7 cellular contexts compared by ENCODE assay signal in genomic region chr1:170531758-170532657, GRCh38. TPM values are rescaled to one million over a fixed set of nuclear protein-coding genes. Genes with fewer than 3 reads are reported as not detected.
DNase-seq lines count a peak whose midpoint lies in the region; ATAC-seq, FAIRE-seq and TF ChIP-seq lines count a peak whose summit lies in the region.

Gene GORAB (plus strand): TSS chr1:170532166. CDS start chr1:170532224, 58 bp downstream.

- H3K79me2 ChIP-seq in GM12878 (ENCODE audit: control insufficient read depth, insufficient read depth, low read length), result peaks cover 37% of the 10 kb centered on the region

- 2% methylated on average over 35 of the region's 36 CpGs for WGBS in GM12878 (ENCODE audit: insufficient coverage, insufficient replicate concordance, low lambda C conversion rate, missing lambda C conversion rate)

- no peak for TF ChIP-seq EP300 in GM12878 (IDR thresholded peaks at IDR 0.05; ENCODE audit: borderline replicate concordance in 1 of 2, control insufficient read depth in 1 of 2, low read depth in 2 of 2, low read length in 2 of 2)

- ATAC-seq in GM18508 (IDR thresholded peaks at IDR 0.05; ENCODE audit: insufficient read depth, unreplicated experiment) (peak; percentile 91), HG02973 (IDR thresholded peaks at IDR 0.05; ENCODE audit: unreplicated experiment) (peak; percentile 99), GM12878 (peak; percentile 94), sciatic nerve (peak; percentile 98)

- TF ChIP-seq POLR2A in GM12878 (IDR thresholded peaks at IDR 0.05; ENCODE audit: low read depth, low read length), result peak; percentile 93

- no TSS peak for BruUV-seq in GM12878 (replicated peaks; lab: Mats Ljungman, UMichigan)

- DNase-seq in NCI-H2029 (lab: John Stamatoyannopoulos, UW), result peak; percentile 41
- peak; percentile 84 for DNase-seq in T1000 (lab: John Stamatoyannopoulos, UW)
- peak; percentile 82 for DNase-seq in GM12878 (ENCODE audit: low read depth, low spot score)
- DNase-seq in iPS DF 19.7 (ENCODE audit: low read depth, low spot score), result peak; percentile 72
- peak; percentile 92 for DNase-seq in sciatic nerve (ENCODE audit: low spot score)

- H2AFZ ChIP-seq in GM12878 (ENCODE audit: control insufficient read depth, low read depth, low read length), result peak within 1 kb of the TSS; percentile 100

- RAD21 ChIA-PET in GM12878 (lab: Charles Lee; ENCODE audit: unreplicated experiment), result interaction anchor here (0.5 to 4.7 kb wide), 16 partner anchors 8 to 464 kb away, joined by 3 to 41 read pairs (median 3); no protein-coding TSS in a partner anchor

- intact Hi-C loops in GM12878 (cut with micrococcal nuclease; ENCODE audit: unreplicated experiment) (loop anchor here (5.0 to 10.0 kb wide), 5 partner anchors 307 to 827 kb away; partner anchors contain the start of gene SCYL3), sciatic nerve (cut with DNase I) (no loop called here)

- H3K4me1 ChIP-seq in GM12878 (ENCODE audit: control insufficient read depth, insufficient read depth, low read length), result no peaks in the 10 kb centered on the region

- no peaks in the 10 kb centered on the region for H3K27me3 ChIP-seq in GM12878 (replicated peaks in 1 of 2; ENCODE audit: control insufficient read depth in 2 of 2, insufficient read depth in 2 of 2, low read length in 1 of 2)

- H3K27ac ChIP-seq in GM12878 (ENCODE audit: control insufficient read depth, insufficient read depth), result peak within 1 kb of the TSS; percentile 99

- CTCF ChIA-PET in GM12878 (lab: Yijun Ruan, JAX), result interaction anchor here (0.7 to 1.6 kb wide), 5 partner anchors 9 to 200 kb away, joined by 3 to 4 read pairs (median 3); no protein-coding TSS in a partner anchor

- no peaks in the 10 kb centered on the region for H3K9me3 ChIP-seq in GM12878 (replicated peaks; ENCODE audit: control insufficient read depth, insufficient read depth, low read length)

- H3K36me3 ChIP-seq in GM12878 (ENCODE audit: control insufficient read depth in 2 of 2, insufficient read depth in 2 of 2, low read length in 1 of 2), result no peaks in the 10 kb centered on the region

- H3K9ac ChIP-seq in GM12878 (ENCODE audit: control insufficient read depth, insufficient read depth, low read length), result peak within 1 kb of the TSS; percentile 99

- H4K20me1 ChIP-seq in GM12878 (ENCODE audit: control insufficient read depth, insufficient read depth), result no peaks in the 10 kb centered on the region

- TF ChIP-seq CTCF in GM12878 (IDR thresholded peaks at IDR 0.05 in 2 of 3, conservative IDR thresholded peaks at IDR 0.05 in 1 of 3; ENCODE audit: control insufficient read depth in 2 of 3, extremely low read depth in 1 of 3, insufficient read depth in 1 of 3, low read depth in 3 of 3, low read length in 3 of 3), result no peak

- in situ Hi-C loops in GM12878 (cut with MboI), result loop anchor here (5.0 to 10.0 kb wide), 2 partner anchors 457 to 615 kb away; partner anchors contain the start of gene KIFAP3

- TF ChIP-seq RAD21 in GM12878 (IDR thresholded peaks at IDR 0.05; ENCODE audit: insufficient read depth, low read depth, low read length), result no peak

- POLR2A ChIA-PET in GM12878 (lab: Charles Lee), result interaction anchor here (0.6 to 2.5 kb wide), 12 partner anchors 10 to 461 kb away, joined by 3 to 10 read pairs (median 4); partner anchors contain the start of gene KIFAP3

- peak within 1 kb of the TSS; percentile 85 for H3K4me3 ChIP-seq in GM12878

- SMC1A ChIA-PET in GM12878 (lab: Charles Lee; ENCODE audit: uncharacterized antibody, unreplicated experiment), result interaction anchor here (0.7 to 6.3 kb wide), 11 partner anchors 9 to 461 kb away, joined by 3 to 47 read pairs (median 4); partner anchors contain the start of gene KIFAP3

- H3K4me2 ChIP-seq in GM12878 (ENCODE audit: control insufficient read depth, insufficient read depth), result peak within 1 kb of the TSS; percentile 64

- peak; percentile 91 for FAIRE-seq in GM12878 (lab: Jason Lieb, UNC)

TF ChIP-seq in GM12878, 131 proteins besides CTCF, POLR2A, EP300 and RAD21 (continues in another document):
- peak; percentile 97 for TF ChIP-seq IRF5 (IDR thresholded peaks at IDR 0.05; ENCODE audit: borderline replicate concordance)
- TF ChIP-seq CBX5 (IDR thresholded peaks at IDR 0.05; ENCODE audit: low read depth), result no peak
- TF ChIP-seq NFYA (IDR thresholded peaks at IDR 0.05; ENCODE audit: borderline replicate concordance, low read depth, low read length), result no peak
- peak; percentile 43 for TF ChIP-seq ATF7 (IDR thresholded peaks at IDR 0.05; ENCODE audit: low read depth)
- no peak for TF ChIP-seq PBX3 (IDR thresholded peaks at IDR 0.05; ENCODE audit: insufficient replicate concordance, low read depth, low read length)
- peak; percentile 37 for TF ChIP-seq SKIL (IDR thresholded peaks at IDR 0.05; ENCODE audit: low read depth, poor library complexity, severe bottlenecking)
- TF ChIP-seq BCL3 (IDR thresholded peaks at IDR 0.05; ENCODE audit: borderline replicate concordance, insufficient read depth, low read depth, low read length, poor library complexity, severe bottlenecking), result no peak
- peak; percentile 86; the same call in 1 of the 2 replicates for TF ChIP-seq SMAD5 (IDR thresholded peaks at IDR 0.05; ENCODE audit: low read depth)
- peak; percentile 96 for TF ChIP-seq POLR2AphosphoS5 (IDR thresholded peaks at IDR 0.05; ENCODE audit: low read length)

RNA-seq across cellular contexts. Expression of gene GORAB, which starts in this region (rescaled TPM):
- 56.4 and 59.5 TPM in 2 replicates for total RNA-seq in GM12878 (2013; cell fraction: nucleolus; rRNA removed)
- total RNA-seq in GM12878 (2014; rRNA removed) (11.5 and 11.8 TPM in 2 replicates), GM12878 (2014; rRNA removed; fragmentation: Illumina TruSeq; extraction: Trizol) (10.5 and 13.0 TPM in 2 replicates), GM12878 (2021) (9.0 and 10.2 TPM in 2 replicates), sciatic nerve (15.3 TPM)
- 6.6 TPM for polyA plus RNA-seq in GM12878 (2011; ENCODE audit: low read depth)
- polyA plus RNA-seq in GM12878 (2011; rRNA removed) (38.6 and 50.8 TPM in 2 replicates), GM12878 (2014; fragmentation: Illumina TruSeq; extraction: Trizol) (15.9 and 16.2 TPM in 2 replicates), GM12878 (2014; fragmentation: Nextera tagmentation; extraction: Ambion mirVana) (1 to 10 TPM; 5.5 to 7.6 TPM), GM12878 (2014; rRNA removed) (11.4 and 12.8 TPM in 2 replicates), GM12878 (2016; fragmentation: Nextera tagmentation; extraction: Ambion mirVana) (1 to 10 TPM; 9.3 to 9.7 TPM)
- 11.3 and 11.4 TPM in 2 replicates for polyA plus RNA-seq in GM12878 (2011; cell fraction: cytosol; rRNA removed)
- polyA plus RNA-seq in GM12878 (2011; cell fraction: nucleus; rRNA removed), result 37.0 and 52.2 TPM in 2 replicates
- polyA plus RNA-seq in GM12878 (2012), result 9.5 and 10.7 TPM in 2 replicates
- polyA minus RNA-seq in GM12878 (2011; rRNA and poly(A)+ RNA removed), result 20.6 and 24.1 TPM in 2 replicates
- polyA minus RNA-seq in GM12878 (2011; cell fraction: cytosol; rRNA and poly(A)+ RNA removed), result 8.9 and 9.2 TPM in 2 replicates
- 28.0 and 33.8 TPM in 2 replicates for polyA minus RNA-seq in GM12878 (2011; cell fraction: nucleus; rRNA and poly(A)+ RNA removed)

Comparison
In these comparisons a context has a peak if more than half of its experiments do, and no peak if none do; other contexts are left out.
1. Peak in every context shown above with its lines: DNase-seq, ATAC-seq, H3K4me3 ChIP-seq and H3K27ac ChIP-seq.
2. DNase-seq: peak in every context shown above with its lines; median percentile 92 in sciatic nerve; 84 in T1000; 82 in GM12878; 72 in iPS DF 19.7; 41 in NCI-H2029.